25 cellular contexts compared by ENCODE assay signal in genomic region chr7:109579876-109580275, GRCh38.
"Had no signal": no experiment of that assay in that cellular context is flagged by ENCODE, and none has a peak within 500 bp of the region (broad histone marks: within the 10 kb centered on the region; RNA-seq: fewer than 3 reads in every experiment).

No MANE protein-coding gene starts in this region.

- DNase-seq: activated CD4-positive, alpha-beta T cell treated with anti-CD3 and anti-CD28 coated beads for 1 hour; activated CD4-positive, alpha-beta T cell treated with anti-CD3 and anti-CD28 coated beads, Interleukin-2, amount 50 U/mL, for 1 hour; activated CD8-positive, alpha-beta T cell treated with anti-CD3 and anti-CD28 coated beads for 36 hours; activated naive CD8-positive, alpha-beta T cell treated with anti-CD3 and anti-CD28 coated beads, Interleukin-2, amount 50 U/mL, for 24 hours; activated T-cell treated with anti-CD3 and anti-CD28 coated beads, Interleukin-2, amount 50 U/mL, for 48 hours; amygdala; central memory CD4-positive, alpha-beta T cell; foreskin fibroblast; heart right ventricle; kidney glomerular epithelial cell; left lung; lower lobe of right lung; mucosa of descending colon; posterior cingulate gyrus; right lobe of liver; stimulated activated CD4-positive, alpha-beta T cell treated with anti-CD3 and anti-CD28 coated beads, Interleukin-2, amount 100 ng/mL, for 48 hours; stimulated activated naive CD4-positive, alpha-beta T cell treated with Interleukin-2 at 50 U/mL for 16 hours; T-helper 9 cell; transverse colon; WERI-Rb-1 had no signal

- H3K27ac ChIP-seq: breast epithelium, heart right ventricle, left lung, lower lobe of right lung, right lobe of liver, transverse colon, WERI-Rb-1 had no signal

- H3K9me3 ChIP-seq: right lobe of liver had no signal

- H3K4me1 Mint-ChIP-seq: activated naive CD4-positive, alpha-beta T cell treated with anti-CD3 and anti-CD28 coated beads, Interleukin-2, amount 50 U/mL, for 24 hours; activated naive CD8-positive, alpha-beta T cell treated with anti-CD3 and anti-CD28 coated beads, Interleukin-2, amount 50 U/mL, for 24 hours had no signal

- H3K36me3 Mint-ChIP-seq: activated naive CD4-positive, alpha-beta T cell treated with anti-CD3 and anti-CD28 coated beads, Interleukin-2, amount 50 U/mL, for 24 hours had no signal

- H3K36me3 ChIP-seq: breast epithelium, heart right ventricle, left lung, lower lobe of right lung, right lobe of liver, transverse colon, WERI-Rb-1 had no signal

- H3K27ac Mint-ChIP-seq: activated CD8-positive, alpha-beta T cell treated with anti-CD3 and anti-CD28 coated beads for 36 hours; activated naive CD4-positive, alpha-beta T cell treated with anti-CD3 and anti-CD28 coated beads, Interleukin-2, amount 50 U/mL, for 24 hours; activated naive CD8-positive, alpha-beta T cell treated with anti-CD3 and anti-CD28 coated beads, Interleukin-2, amount 50 U/mL, for 24 hours; activated T-helper 2 cell treated with anti-CD3 and anti-CD28 coated beads, Interferon-gamma antibody, Interleukin-2, Interleukin-4, amounts not matched to agents 10 μg/mL and 5 μg/mL and 100 μg/mL, durations not matched to agents 14 hours and 24 hours and 36 hours; natural killer cell treated with Interleukin-12 subunit alpha and Interleukin-12 subunit beta and Interleukin-15 and Interleukin-18, amount 100 ng/mL, for 72 hours had no signal

- H3K4me1 ChIP-seq: breast epithelium, heart right ventricle, left lung, lower lobe of right lung, right lobe of liver, transverse colon had no signal

- H3K27me3 ChIP-seq: breast epithelium, heart right ventricle, left lung, right lobe of liver, transverse colon had no signal

- H3K9me3 Mint-ChIP-seq: activated CD8-positive, alpha-beta T cell treated with anti-CD3 and anti-CD28 coated beads for 36 hours; activated naive CD4-positive, alpha-beta T cell treated with anti-CD3 and anti-CD28 coated beads, Interleukin-2, amount 50 U/mL, for 24 hours had no signal

- H3K4me3 Mint-ChIP-seq: activated CD8-positive, alpha-beta T cell treated with anti-CD3 and anti-CD28 coated beads for 36 hours; activated naive CD4-positive, alpha-beta T cell treated with anti-CD3 and anti-CD28 coated beads, Interleukin-2, amount 50 U/mL, for 24 hours; activated naive CD8-positive, alpha-beta T cell treated with anti-CD3 and anti-CD28 coated beads, Interleukin-2, amount 50 U/mL, for 24 hours; natural killer cell treated with Interleukin-12 subunit alpha and Interleukin-12 subunit beta and Interleukin-15 and Interleukin-18, amount 100 ng/mL, for 72 hours had no signal

- H3K27me3 Mint-ChIP-seq: activated CD8-positive, alpha-beta T cell treated with anti-CD3 and anti-CD28 coated beads for 36 hours; activated naive CD4-positive, alpha-beta T cell treated with anti-CD3 and anti-CD28 coated beads, Interleukin-2, amount 50 U/mL, for 24 hours; activated naive CD8-positive, alpha-beta T cell treated with anti-CD3 and anti-CD28 coated beads, Interleukin-2, amount 50 U/mL, for 24 hours; natural killer cell treated with Interleukin-12 subunit alpha and Interleukin-12 subunit beta and Interleukin-15 and Interleukin-18, amount 100 ng/mL, for 72 hours had no signal

- ATAC-seq: activated CD8-positive, alpha-beta T cell treated with anti-CD3 and anti-CD28 coated beads for 36 hours; activated naive CD8-positive, alpha-beta T cell treated with anti-CD3 and anti-CD28 coated beads, Interleukin-2, amount 50 U/mL, for 24 hours; esophagus mucosa; heart right ventricle; left lung; lower lobe of right lung; mucosa of descending colon; natural killer cell treated with Interleukin-12 subunit alpha and Interleukin-12 subunit beta and Interleukin-15 and Interleukin-18, amount 100 ng/mL, for 72 hours; right lobe of liver had no signal

- H3K4me3 ChIP-seq: breast epithelium, heart right ventricle, left lung, lower lobe of right lung, mucosa of descending colon, right lobe of liver, transverse colon had no signal
